ENCODE assay signal across 2 cellular contexts in the genomic region with DNA sequence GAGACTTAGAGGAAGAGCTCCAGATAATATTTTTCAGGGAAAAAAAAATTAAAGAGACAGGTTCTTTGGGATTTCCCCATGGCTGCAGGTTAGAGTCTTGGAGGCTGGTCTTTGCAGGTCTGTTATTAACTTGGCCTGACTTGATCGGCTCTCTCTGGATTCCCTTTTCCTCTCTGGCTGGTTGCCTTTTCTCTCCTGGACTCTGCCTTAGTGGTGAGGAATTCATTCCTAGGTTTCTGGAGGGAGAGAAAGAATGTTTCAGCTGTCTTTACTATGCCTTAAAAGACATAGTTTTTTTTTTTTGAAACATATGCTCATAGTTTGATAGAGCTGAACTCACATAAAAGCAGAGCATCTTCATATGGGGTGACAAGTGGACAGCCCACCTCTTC.
TF ChIP-seq lines count a peak whose summit lies in the region.

No MANE protein-coding gene starts in this region.

TF ChIP-seq in HCT116, 20 proteins besides CTCF, POLR2A, EP300 and RAD21:
- TF ChIP-seq TCF7L2 (IDR thresholded peaks at IDR 0.05; ENCODE audit: borderline replicate concordance, extremely low read depth, insufficient read depth, insufficient read length) (no peak), SP1 (IDR thresholded peaks at IDR 0.05; ENCODE audit: low read depth) (no peak), EZH2phosphoT487 (IDR thresholded peaks at IDR 0.05; ENCODE audit: borderline replicate concordance) (no peak), JUND (IDR thresholded peaks at IDR 0.05) (no peak), CBX3 (IDR thresholded peaks at IDR 0.05; ENCODE audit: low read depth) (no peak), EGR1 (IDR thresholded peaks at IDR 0.05; ENCODE audit: low read depth) (no peak), ZNF274 (IDR thresholded peaks at IDR 0.05; ENCODE audit: low read depth, low read length) (no peak), EZH2 (IDR thresholded peaks at IDR 0.05) (no peak), POLR2AphosphoS5 (IDR thresholded peaks at IDR 0.05; ENCODE audit: low read depth, low read length) (no peak), SIN3A (IDR thresholded peaks at IDR 0.05; ENCODE audit: low read depth) (no peak), CEBPB (IDR thresholded peaks at IDR 0.05; ENCODE audit: low read depth) (no peak), REST (IDR thresholded peaks at IDR 0.05; ENCODE audit: low read depth) (no peak), FOSL1 (IDR thresholded peaks at IDR 0.05; ENCODE audit: low read depth) (no peak), YY1 (IDR thresholded peaks at IDR 0.05; ENCODE audit: extremely low read depth, insufficient replicate concordance, low read depth, low read length) (no peak), SRF (IDR thresholded peaks at IDR 0.05; ENCODE audit: low read depth) (no peak), ZFX (IDR thresholded peaks at IDR 0.05) (no peak), ATF3 (IDR thresholded peaks at IDR 0.05) (no peak)
- TF ChIP-seq, protein P1, sequence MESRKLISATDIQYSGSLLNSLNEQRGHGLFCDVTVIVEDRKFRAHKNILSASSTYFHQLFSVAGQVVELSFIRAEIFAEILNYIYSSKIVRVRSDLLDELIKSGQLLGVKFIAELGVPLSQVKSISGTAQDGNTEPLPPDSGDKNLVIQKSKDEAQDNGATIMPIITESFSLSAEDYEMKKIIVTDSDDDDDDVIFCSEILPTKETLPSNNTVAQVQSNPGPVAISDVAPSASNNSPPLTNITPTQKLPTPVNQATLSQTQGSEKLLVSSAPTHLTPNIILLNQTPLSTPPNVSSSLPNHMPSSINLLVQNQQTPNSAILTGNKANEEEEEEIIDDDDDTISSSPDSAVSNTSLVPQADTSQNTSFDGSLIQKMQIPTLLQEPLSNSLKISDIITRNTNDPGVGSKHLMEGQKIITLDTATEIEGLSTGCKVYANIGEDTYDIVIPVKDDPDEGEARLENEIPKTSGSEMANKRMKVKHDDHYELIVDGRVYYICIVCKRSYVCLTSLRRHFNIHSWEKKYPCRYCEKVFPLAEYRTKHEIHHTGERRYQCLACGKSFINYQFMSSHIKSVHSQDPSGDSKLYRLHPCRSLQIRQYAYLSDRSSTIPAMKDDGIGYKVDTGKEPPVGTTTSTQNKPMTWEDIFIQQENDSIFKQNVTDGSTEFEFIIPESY (IDR thresholded peaks at IDR 0.05; ENCODE audit: extremely low read depth, insufficient replicate concordance, low read length), result no peak
- TF ChIP-seq, protein P2, sequence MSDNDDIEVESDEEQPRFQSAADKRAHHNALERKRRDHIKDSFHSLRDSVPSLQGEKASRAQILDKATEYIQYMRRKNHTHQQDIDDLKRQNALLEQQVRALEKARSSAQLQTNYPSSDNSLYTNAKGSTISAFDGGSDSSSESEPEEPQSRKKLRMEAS (IDR thresholded peaks at IDR 0.05), result no peak
TF ChIP-seq in HCT116: peak in this region for 0.

TF ChIP-seq in GM12878, 131 proteins besides CTCF, POLR2A, EP300 and RAD21:
- TF ChIP-seq FOXM1 (IDR thresholded peaks at IDR 0.05; ENCODE audit: low read depth, low read length) (no peak), CHD2 (IDR thresholded peaks at IDR 0.05; ENCODE audit: borderline replicate concordance, low read depth, low read length) (no peak), EED (IDR thresholded peaks at IDR 0.05; ENCODE audit: low read depth) (no peak), EZH2 (IDR thresholded peaks at IDR 0.05; ENCODE audit: borderline replicate concordance, control insufficient read depth, low read depth, low read length) (no peak), POU2F2 (IDR thresholded peaks at IDR 0.05; ENCODE audit: borderline replicate concordance, low read depth, low read length) (no peak), SIX5 (IDR thresholded peaks at IDR 0.05; ENCODE audit: low read depth, low read length, severe bottlenecking) (no peak), JUND (IDR thresholded peaks at IDR 0.05; ENCODE audit: low read depth, low read length) (no peak), MXI1 (IDR thresholded peaks at IDR 0.05; ENCODE audit: low read depth, low read length) (no peak), CBX3 (IDR thresholded peaks at IDR 0.05; ENCODE audit: borderline replicate concordance, low read depth) (no peak), ZNF217 (IDR thresholded peaks at IDR 0.05) (no peak), SRF (IDR thresholded peaks at IDR 0.05; ENCODE audit: low read depth in 2 of 2, low read length in 2 of 2) (no peak), EGR1 (IDR thresholded peaks at IDR 0.05; ENCODE audit: borderline replicate concordance in 1 of 2, low read depth in 2 of 2, low read length in 2 of 2) (no peak), BCL11A (IDR thresholded peaks at IDR 0.05; ENCODE audit: low read depth, low read length) (no peak), MEF2B (IDR thresholded peaks at IDR 0.05; ENCODE audit: partially characterized antibody, poor library complexity, severe bottlenecking) (no peak)
- TF ChIP-seq, protein P3, sequence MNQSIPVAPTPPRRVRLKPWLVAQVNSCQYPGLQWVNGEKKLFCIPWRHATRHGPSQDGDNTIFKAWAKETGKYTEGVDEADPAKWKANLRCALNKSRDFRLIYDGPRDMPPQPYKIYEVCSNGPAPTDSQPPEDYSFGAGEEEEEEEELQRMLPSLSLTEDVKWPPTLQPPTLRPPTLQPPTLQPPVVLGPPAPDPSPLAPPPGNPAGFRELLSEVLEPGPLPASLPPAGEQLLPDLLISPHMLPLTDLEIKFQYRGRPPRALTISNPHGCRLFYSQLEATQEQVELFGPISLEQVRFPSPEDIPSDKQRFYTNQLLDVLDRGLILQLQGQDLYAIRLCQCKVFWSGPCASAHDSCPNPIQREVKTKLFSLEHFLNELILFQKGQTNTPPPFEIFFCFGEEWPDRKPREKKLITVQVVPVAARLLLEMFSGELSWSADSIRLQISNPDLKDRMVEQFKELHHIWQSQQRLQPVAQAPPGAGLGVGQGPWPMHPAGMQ (IDR thresholded peaks at IDR 0.05; ENCODE audit: borderline replicate concordance), result no peak
TF ChIP-seq in GM12878: peak in this region for 0.
